ENCODE assay signal across 2 cellular contexts in genomic region chr20:600736-601135, GRCh38.
TF ChIP-seq lines count a peak whose summit lies in the region.

No MANE protein-coding gene starts in this region.

TF ChIP-seq in HEK293, 187 proteins besides CTCF, POLR2A, EP300 and RAD21:
- peak; percentile 94 for TF ChIP-seq ZNF146 (tag by site-specific recombination; IDR thresholded peaks at IDR 0.05)
- no peak for TF ChIP-seq ZSCAN16 (tag by site-specific recombination; IDR thresholded peaks at IDR 0.05)
- no peak for TF ChIP-seq ZNF629 (tag by site-specific recombination; IDR thresholded peaks at IDR 0.05)

TF ChIP-seq in K562, 482 proteins besides CTCF, POLR2A, EP300 and RAD21:
- TF ChIP-seq KLF16 (IDR thresholded peaks at IDR 0.05) (no peak), SIN3A (IDR thresholded peaks at IDR 0.05; ENCODE audit: borderline replicate concordance in 2 of 2, control insufficient read depth in 1 of 2, low read depth in 2 of 2, low read length in 2 of 2) (no peak), ZNF561 (CRISPR knock-in tag; conservative IDR thresholded peaks at IDR 0.05) (no peak), ZNF146 (CRISPR knock-in tag; IDR thresholded peaks at IDR 0.05; ENCODE audit: unreplicated experiment) (peak; percentile 80), FOXO4 (CRISPR knock-in tag; IDR thresholded peaks at IDR 0.05) (no peak), ZKSCAN1 (IDR thresholded peaks at IDR 0.05; ENCODE audit: low read depth, low read length) (no peak)
- TF ChIP-seq, protein P1, sequence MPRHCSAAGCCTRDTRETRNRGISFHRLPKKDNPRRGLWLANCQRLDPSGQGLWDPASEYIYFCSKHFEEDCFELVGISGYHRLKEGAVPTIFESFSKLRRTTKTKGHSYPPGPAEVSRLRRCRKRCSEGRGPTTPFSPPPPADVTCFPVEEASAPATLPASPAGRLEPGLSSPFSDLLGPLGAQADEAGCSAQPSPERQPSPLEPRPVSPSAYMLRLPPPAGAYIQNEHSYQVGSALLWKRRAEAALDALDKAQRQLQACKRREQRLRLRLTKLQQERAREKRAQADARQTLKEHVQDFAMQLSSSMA (CRISPR knock-in tag; IDR thresholded peaks at IDR 0.05): no peak
- TF ChIP-seq, protein P2, sequence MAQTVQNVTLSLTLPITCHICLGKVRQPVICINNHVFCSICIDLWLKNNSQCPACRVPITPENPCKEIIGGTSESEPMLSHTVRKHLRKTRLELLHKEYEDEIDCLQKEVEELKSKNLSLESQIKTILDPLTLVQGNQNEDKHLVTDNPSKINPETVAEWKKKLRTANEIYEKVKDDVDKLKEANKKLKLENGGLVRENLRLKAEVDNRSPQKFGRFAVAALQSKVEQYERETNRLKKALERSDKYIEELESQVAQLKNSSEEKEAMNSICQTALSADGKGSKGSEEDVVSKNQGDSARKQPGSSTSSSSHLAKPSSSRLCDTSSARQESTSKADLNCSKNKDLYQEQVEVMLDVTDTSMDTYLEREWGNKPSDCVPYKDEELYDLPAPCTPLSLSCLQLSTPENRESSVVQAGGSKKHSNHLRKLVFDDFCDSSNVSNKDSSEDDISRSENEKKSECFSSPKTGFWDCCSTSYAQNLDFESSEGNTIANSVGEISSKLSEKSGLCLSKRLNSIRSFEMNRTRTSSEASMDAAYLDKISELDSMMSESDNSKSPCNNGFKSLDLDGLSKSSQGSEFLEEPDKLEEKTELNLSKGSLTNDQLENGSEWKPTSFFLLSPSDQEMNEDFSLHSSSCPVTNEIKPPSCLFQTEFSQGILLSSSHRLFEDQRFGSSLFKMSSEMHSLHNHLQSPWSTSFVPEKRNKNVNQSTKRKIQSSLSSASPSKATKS (CRISPR knock-in tag; IDR thresholded peaks at IDR 0.05): no peak
TF ChIP-seq in K562: peak in this region for 1.
